In the genomic region with DNA sequence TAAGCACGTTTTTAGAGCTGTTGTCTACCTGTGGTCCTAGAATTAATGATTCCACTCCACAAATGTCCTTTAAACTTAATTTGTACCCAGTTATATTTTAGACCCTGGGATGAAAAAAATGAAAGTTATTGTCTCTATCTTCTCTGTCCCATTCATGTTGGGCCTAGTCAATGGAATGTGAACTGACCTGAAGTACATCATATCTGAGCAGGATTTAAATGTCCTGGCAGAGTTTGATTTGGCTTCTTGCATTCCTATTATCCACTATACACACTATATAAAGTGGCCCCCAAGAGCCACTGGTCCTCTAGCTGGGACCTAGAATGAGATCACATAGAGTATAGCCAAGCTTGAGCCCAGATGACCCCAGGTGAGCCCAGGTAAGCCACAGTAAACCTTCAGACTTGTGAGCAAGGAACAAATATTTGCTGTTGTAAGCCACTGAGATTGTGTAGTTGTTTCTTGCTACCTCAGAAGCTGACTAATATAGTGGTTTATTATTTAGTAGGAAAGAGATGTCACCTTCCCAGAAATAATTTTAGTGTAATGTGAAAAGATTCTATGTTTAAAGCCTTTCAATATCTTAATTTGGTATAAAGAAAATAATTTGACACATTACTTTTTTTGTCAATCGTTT, we compare ENCODE assay signal across 35 cellular contexts. TPM values are rescaled to one million over a fixed set of nuclear protein-coding genes. Genes with fewer than 3 reads are reported as not detected.
"Had no signal": no experiment of that assay in that cellular context is flagged by ENCODE, and none has a peak within 500 bp of the region (broad histone marks: within the 10 kb centered on the region; RNA-seq: fewer than 3 reads in every experiment).

No MANE protein-coding gene starts in this region.

- ATAC-seq: activated CD8-positive, alpha-beta T cell treated with anti-CD3 and anti-CD28 coated beads for 36 hours; activated naive CD4-positive, alpha-beta T cell treated with anti-CD3 and anti-CD28 coated beads, Interleukin-2, amount 50 U/mL, for 72 hours; activated T-cell treated with anti-CD3 and anti-CD28 coated beads, Interleukin-2, amount 50 U/mL, for 4 hours; activated T-cell treated with anti-CD3 and anti-CD28 coated beads, Interleukin-2, amount 50 U/mL, for 72 hours; activated T-helper 17 cell treated with anti-CD3 and anti-CD28 coated beads, Interleukin-2, amount 50 U/mL, for 72 hours; body of pancreas had no signal

- H3K36me3 ChIP-seq: adrenal gland, brain microvascular endothelial cell, breast epithelium had no signal

- H3K27ac ChIP-seq: adrenal gland, body of pancreas, brain microvascular endothelial cell, breast epithelium, VCaP had no signal

- H3K27me3 ChIP-seq: adrenal gland, body of pancreas, brain microvascular endothelial cell, breast epithelium had no signal

- H3K9me3 ChIP-seq: adrenal gland had no signal

- DNase-seq: activated B cell treated with CpG ODN at 0.5 μM for 24 hours; activated CD4-positive, alpha-beta memory T cell treated with anti-CD3 and anti-CD28 coated beads for 36 hours; activated CD4-positive, alpha-beta T cell treated with anti-CD3 and anti-CD28 coated beads for 4 hours; activated CD4-positive, alpha-beta T cell treated with anti-CD3 and anti-CD28 coated beads, Interleukin-2, amount 10 ng/mL, durations not matched to agents 24 days and 14 days; activated CD4-positive, alpha-beta T cell treated with anti-CD3 and anti-CD28 coated beads, Interleukin-2, amount 50 U/mL, for 1 hour; activated CD4-positive, alpha-beta T cell treated with anti-CD3 and anti-CD28 coated beads, Interleukin-2, amount 50 U/mL, for 4 hours; activated CD4-positive, CD25-positive, alpha-beta regulatory T cell treated with anti-CD3 and anti-CD28 coated beads, Interleukin-2, amount 50 U/mL, for 72 hours; activated CD8-positive, alpha-beta memory T cell treated with anti-CD3 and anti-CD28 coated beads, Interleukin-2, amount 50 U/mL, for 4 hours; activated CD8-positive, alpha-beta T cell treated with anti-CD3 and anti-CD28 coated beads for 36 hours; activated effector memory CD4-positive, alpha-beta T cell treated with anti-CD3 and anti-CD28 coated beads, Interleukin-2, amount 50 U/mL, for 16 hours; activated gamma-delta T cell treated with Interleukin-2 at 50 U/mL for 16 hours; activated naive CD4-positive, alpha-beta T cell; activated naive CD4-positive, alpha-beta T cell treated with anti-CD3 and anti-CD28 coated beads for 36 hours; activated naive CD4-positive, alpha-beta T cell treated with anti-CD3 and anti-CD28 coated beads, Interleukin-2, amount 50 U/mL, for 16 hours; activated naive CD8-positive, alpha-beta T cell treated with anti-CD3 and anti-CD28 coated beads for 36 hours; activated T-cell treated with anti-CD3 and anti-CD28 coated beads for 4 hours; activated T-cell treated with anti-CD3 and anti-CD28 coated beads, Interleukin-2, amount 50 U/mL, for 1 hour; activated T-cell treated with anti-CD3 and anti-CD28 coated beads, Interleukin-2, amount 50 U/mL, for 4 hours; activated T-cell treated with anti-CD3 and anti-CD28 coated beads, Interleukin-2, amount 50 U/mL, for 72 hours; adrenal gland; amniotic stem cell; aorta; body of pancreas; brain microvascular endothelial cell; central memory CD4-positive, alpha-beta T cell; T-helper 1 cell; T-helper 2 cell; T-helper 9 cell had no signal

- H3K4me3 ChIP-seq: adrenal gland, body of pancreas, breast epithelium had no signal

- H3K4me1 ChIP-seq: adrenal gland, body of pancreas, breast epithelium had no signal

RNA-seq across cellular contexts. Expression of a gene that starts 37.1 kb away (rescaled TPM):
- total RNA-seq: activated B cell treated with CpG ODN at 0.5 μM for 24 hours; activated CD4-positive, alpha-beta memory T cell treated with anti-CD3 and anti-CD28 coated beads for 36 hours; activated CD4-positive, alpha-beta T cell treated with anti-CD3 and anti-CD28 coated beads, Interleukin-2, amount 10 ng/mL, durations not matched to agents 24 days and 14 days; activated CD8-positive, alpha-beta memory T cell treated with anti-CD3 and anti-CD28 coated beads for 36 hours; activated CD8-positive, alpha-beta T cell treated with anti-CD3 and anti-CD28 coated beads for 36 hours; activated naive CD4-positive, alpha-beta T cell treated with anti-CD3 and anti-CD28 coated beads for 36 hours; activated naive CD4-positive, alpha-beta T cell treated with anti-CD3 and anti-CD28 coated beads, Interleukin-2, amount 50 U/mL, for 72 hours; activated naive CD8-positive, alpha-beta T cell treated with anti-CD3 and anti-CD28 coated beads for 36 hours; activated T-cell treated with anti-CD3 and anti-CD28 coated beads, Interleukin-2, amount 50 U/mL, for 72 hours; activated T-helper 1 cell treated with anti-CD3 and anti-CD28 coated beads, Interleukin-12 subunit alpha, Interleukin-12 subunit beta, Interleukin-2, Interleukin-4 antibody, amounts not matched to agents 30 ng/mL and 10 ng/mL and 1 ng/mL, durations not matched to agents 14 hours and 24 hours and 36 hours; activated T-helper 17 cell treated with anti-CD3 and anti-CD28 coated beads, Interleukin-2, amount 50 U/mL, for 72 hours; astrocyte had no signal
